13 cellular contexts compared by ENCODE assay signal in genomic region chr3:59839283-59839682, GRCh38.
DNase-seq lines count a peak whose midpoint lies in the region; ATAC-seq lines count a peak whose summit lies in the region.
"Had no signal": no experiment of that assay in that cellular context is flagged by ENCODE, and none has a peak within 500 bp of the region (broad histone marks: within the 10 kb centered on the region; RNA-seq: fewer than 3 reads in every experiment).

No MANE protein-coding gene starts in this region.

- H3K4me3 Mint-ChIP-seq in activated naive CD8-positive, alpha-beta T cell treated with anti-CD3 and anti-CD28 coated beads, Interleukin-2, amount 50 U/mL, for 24 hours, result peak overlapping the region; percentile 2

- H3K18ac ChIP-seq in mesenchymal stem cell (ENCODE audit: low read depth in 1 of 2, low read length in 2 of 2), result peak overlapping the region in 1 of 2 experiments; percentile 29

- DNase-seq in activated naive CD8-positive, alpha-beta T cell treated with anti-CD3 and anti-CD28 coated beads, Interleukin-2, amount 50 U/mL, for 24 hours, result no peak
- DNase-seq in mesenchymal stem cell, result peak; percentile 71
- no peak for DNase-seq in NCI-H1930 (lab: John Stamatoyannopoulos, UW)
- no peak for DNase-seq in superior temporal gyrus (ENCODE audit: extremely low spot score)
- no peak for DNase-seq in KG1 (lab: John Stamatoyannopoulos, UW)
- no peak for DNase-seq in left lobe of liver (ENCODE audit: low spot score)
- DNase-seq: activated CD4-positive, CD25-positive, alpha-beta regulatory T cell; islet precursor cell; NCI-H2081 treated with DMSO at 0.1 percent for 48 hours; nucleus accumbens had no signal

- peaks cover 31% of the 10 kb centered on the region for H3K4me1 Mint-ChIP-seq in activated naive CD8-positive, alpha-beta T cell treated with anti-CD3 and anti-CD28 coated beads, Interleukin-2, amount 50 U/mL, for 24 hours

- no peak overlapping the region for H3K14ac ChIP-seq in mesenchymal stem cell (ENCODE audit: low read length in 2 of 2)

- H2BK120ac ChIP-seq in mesenchymal stem cell (ENCODE audit: low read depth, low read length), result no peak overlapping the region

- H3K9me3 ChIP-seq in mesenchymal stem cell (ENCODE audit: control insufficient read depth, low read length), result no peaks in the 10 kb centered on the region
- H3K9me3 ChIP-seq: HAP-1 had no signal

- no peaks in the 10 kb centered on the region for H3K27me3 Mint-ChIP-seq in activated naive CD8-positive, alpha-beta T cell treated with anti-CD3 and anti-CD28 coated beads, Interleukin-2, amount 50 U/mL, for 24 hours

- H3K79me1 ChIP-seq in mesenchymal stem cell (replicated peaks; ENCODE audit: low read length, poor library complexity, severe bottlenecking), result no peaks in the 10 kb centered on the region

- H3K27ac ChIP-seq in mesenchymal stem cell (ENCODE audit: low read length, poor library complexity, severe bottlenecking), result no peak overlapping the region

- H3K4me1 ChIP-seq in mesenchymal stem cell (ENCODE audit: control insufficient read depth, insufficient read depth, low read depth, low read length), result peaks cover 2% of the 10 kb centered on the region

- no peaks in the 10 kb centered on the region for H3K36me3 ChIP-seq in mesenchymal stem cell (ENCODE audit: control insufficient read depth in 1 of 2, insufficient read depth in 2 of 2, low read depth in 1 of 2, low read length in 2 of 2)
- H3K36me3 ChIP-seq: HAP-1 had no signal

- H3K23ac ChIP-seq in mesenchymal stem cell (ENCODE audit: low read length in 2 of 2), result no peak overlapping the region

- H3K4me2 ChIP-seq in mesenchymal stem cell (ENCODE audit: low read length, poor library complexity, severe bottlenecking), result no peak overlapping the region

- no peak overlapping the region for H2BK5ac ChIP-seq in mesenchymal stem cell (ENCODE audit: low read depth, low read length, poor library complexity, severe bottlenecking)

- no peak overlapping the region for H2BK15ac ChIP-seq in mesenchymal stem cell (ENCODE audit: low read depth, poor library complexity, severe bottlenecking)

- no peak overlapping the region for H2AK5ac ChIP-seq in mesenchymal stem cell (ENCODE audit: low read length, severe bottlenecking)

- no peak overlapping the region for H3K4me3 ChIP-seq in mesenchymal stem cell (ENCODE audit: insufficient read depth in 1 of 2, low read depth in 1 of 2, low read length in 2 of 2)
- H3K4me3 ChIP-seq: HAP-1 had no signal

- peak overlapping the region in 1 of 2 experiments; percentile 50 for H2BK12ac ChIP-seq in mesenchymal stem cell (ENCODE audit: low read length in 2 of 2)

- H2AFZ ChIP-seq in mesenchymal stem cell (ENCODE audit: low read depth, low read length), result no peak overlapping the region

- no peak overlapping the region for H4K8ac ChIP-seq in mesenchymal stem cell (ENCODE audit: low read length)

- H3K9ac ChIP-seq in mesenchymal stem cell (ENCODE audit: low read length), result no peak overlapping the region

- peaks cover 9% of the 10 kb centered on the region for H3K9me3 Mint-ChIP-seq in activated naive CD8-positive, alpha-beta T cell treated with anti-CD3 and anti-CD28 coated beads, Interleukin-2, amount 50 U/mL, for 24 hours

- ATAC-seq in GM18867 (IDR thresholded peaks at IDR 0.05; ENCODE audit: unreplicated experiment), result peak; percentile 14
- peak; percentile 8 for ATAC-seq in HG03196 (IDR thresholded peaks at IDR 0.05; ENCODE audit: unreplicated experiment)
- ATAC-seq in activated naive CD8-positive, alpha-beta T cell treated with anti-CD3 and anti-CD28 coated beads, Interleukin-2, amount 50 U/mL, for 24 hours, result no peak
- no peak for ATAC-seq in left lobe of liver

- H3K27ac Mint-ChIP-seq in activated naive CD8-positive, alpha-beta T cell treated with anti-CD3 and anti-CD28 coated beads, Interleukin-2, amount 50 U/mL, for 24 hours, result peak overlapping the region; percentile 38

- no peak overlapping the region for H3K4ac ChIP-seq in mesenchymal stem cell (ENCODE audit: low read depth in 1 of 2, low read length in 2 of 2)

- H4K91ac ChIP-seq in mesenchymal stem cell (ENCODE audit: low read length), result no peak overlapping the region

- no peaks in the 10 kb centered on the region for H3K36me3 Mint-ChIP-seq in activated naive CD8-positive, alpha-beta T cell treated with anti-CD3 and anti-CD28 coated beads, Interleukin-2, amount 50 U/mL, for 24 hours (ENCODE audit: low read depth)

- no peaks in the 10 kb centered on the region for H3K27me3 ChIP-seq in mesenchymal stem cell (ENCODE audit: control insufficient read depth in 1 of 2, insufficient read depth in 1 of 2, low read length in 2 of 2)

- 79% methylated on average over 3 of the region's 3 CpGs for WGBS in mesenchymal stem cell

Comparison
In these comparisons a context has a peak if more than half of its experiments do, and no peak if none do; other contexts are left out.
1. ATAC-seq: peak in GM18867 (single experiment) and HG03196 (single experiment); none in activated naive CD8-positive, alpha-beta T cell treated with anti-CD3 and anti-CD28 coated beads, Interleukin-2, amount 50 U/mL, for 24 hours (single experiment) and left lobe of liver (single experiment).